ENCODE assay signal across 13 cellular contexts in the genomic region with DNA sequence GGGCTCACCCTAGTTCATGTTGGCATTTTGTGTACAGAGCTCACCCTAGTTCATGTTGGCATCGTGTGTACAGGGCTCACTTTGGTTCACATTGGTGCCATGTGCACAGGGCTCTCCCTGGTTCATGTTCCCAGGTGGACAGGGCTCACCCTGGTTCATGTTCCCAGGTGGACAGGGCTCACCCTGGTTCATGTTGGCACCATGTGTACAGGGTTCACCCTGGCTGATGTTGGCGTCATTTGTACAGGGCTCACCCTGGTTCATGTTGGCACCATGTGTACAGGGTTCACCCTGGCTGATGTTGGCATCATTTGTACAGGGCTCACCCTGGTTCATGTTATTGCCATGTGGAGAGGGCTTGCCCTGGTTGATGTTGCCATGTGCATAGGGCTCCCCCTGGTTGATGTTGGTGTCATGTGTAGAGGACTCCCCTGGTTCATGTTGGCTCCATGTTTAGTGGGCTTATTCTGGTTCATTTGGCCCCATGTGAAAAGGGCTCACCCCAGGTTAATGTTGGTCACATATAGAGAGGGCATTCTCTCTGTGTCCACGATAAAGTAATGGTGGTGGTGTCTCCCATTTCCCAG. TPM values are rescaled to one million over a fixed set of nuclear protein-coding genes. Genes with fewer than 3 reads are reported as not detected.
DNase-seq lines count a peak whose midpoint lies in the region; ATAC-seq and TF ChIP-seq lines count a peak whose summit lies in the region.
"Had no signal": no experiment of that assay in that cellular context is flagged by ENCODE, and none has a peak within 500 bp of the region (broad histone marks: within the 10 kb centered on the region; RNA-seq: fewer than 3 reads in every experiment).

No MANE protein-coding gene starts in this region.

- WGBS in SK-N-SH (ENCODE audit: low lambda C conversion rate): 11% methylated on average over 2 of the region's 3 CpGs

- H3K27ac ChIP-seq in SK-N-SH (ENCODE audit: low read depth in 2 of 2, low read length in 1 of 2) (no peak overlapping the region), OCI-LY1 (ENCODE audit: low read depth, low read length, poor library complexity, severe bottlenecking) (no peak overlapping the region), osteoblast (ENCODE audit: low read depth, low read length) (no peak overlapping the region)
- H3K27ac ChIP-seq: RWPE1 had no signal

- H3K27me3 ChIP-seq in SK-N-SH (ENCODE audit: insufficient read depth) (peaks cover 9% of the 10 kb centered on the region; the same call in 1 of the 2 replicates), OCI-LY1 (ENCODE audit: insufficient read depth, low read length) (peaks cover 3% of the 10 kb centered on the region; the same call in 1 of the 2 replicates), osteoblast (ENCODE audit: insufficient read depth, low read length) (no peaks in the 10 kb centered on the region)

- H3K4me3 ChIP-seq in SK-N-SH (ENCODE audit: low read depth in 2 of 2, low read length in 1 of 2): no peak overlapping the region
- H3K4me3 ChIP-seq in OCI-LY1 (ENCODE audit: low read depth, low read length, poor library complexity, severe bottlenecking): no peak overlapping the region
- H3K4me3 ChIP-seq in osteoblast (ENCODE audit: insufficient read depth, low read length): no peak overlapping the region

- H3K4me1 ChIP-seq in SK-N-SH (ENCODE audit: control insufficient read depth in 1 of 2, insufficient read depth in 2 of 2, low read depth in 1 of 2, low read length in 1 of 2) (peaks cover 0 to 26% of the 10 kb centered on the region in 2 experiments; a peak in 1 of 4 replicates), OCI-LY1 (ENCODE audit: insufficient read depth, low read length, severe bottlenecking) (no peaks in the 10 kb centered on the region), osteoblast (ENCODE audit: insufficient read depth, low read length) (no peaks in the 10 kb centered on the region)

- peak; percentile 63 for TF ChIP-seq RAD21 in SK-N-SH (IDR thresholded peaks at IDR 0.05; ENCODE audit: low read length)

- H3K79me2 ChIP-seq in SK-N-SH (ENCODE audit: insufficient read depth) (no peaks in the 10 kb centered on the region), OCI-LY1 (ENCODE audit: insufficient read depth, low read length) (no peaks in the 10 kb centered on the region), osteoblast (ENCODE audit: insufficient read depth, low read length) (no peaks in the 10 kb centered on the region)

- H3K4me2 ChIP-seq in SK-N-SH (no peak overlapping the region), OCI-LY1 (ENCODE audit: low read length) (no peak overlapping the region), osteoblast (ENCODE audit: insufficient read depth, low read length) (no peak overlapping the region)

- H3F3A ChIP-seq in SK-N-SH (replicated peaks; ENCODE audit: insufficient read depth) (no peaks in the 10 kb centered on the region), OCI-LY1 (ENCODE audit: insufficient read depth, low read length) (no peaks in the 10 kb centered on the region)

- H4K20me1 ChIP-seq in SK-N-SH (ENCODE audit: insufficient read depth) (no peaks in the 10 kb centered on the region), OCI-LY1 (ENCODE audit: insufficient read depth, low read length) (no peaks in the 10 kb centered on the region), osteoblast (ENCODE audit: insufficient read depth, low read length) (no peaks in the 10 kb centered on the region)

- CTCF ChIA-PET in SK-N-SH (lab: Yijun Ruan, JAX): interaction anchor here (1.0 to 7.2 kb wide), 14 partner anchors 10 to 264 kb away, joined by 3 to 105 read pairs (median 4); partner anchors contain the start of genes C3orf20 and CCDC174

- intact Hi-C loops in sciatic nerve (cut with DNase I): no loop called here

- TF ChIP-seq CTCF in SK-N-SH (IDR thresholded peaks at IDR 0.05) (no peak), OCI-LY1 (IDR thresholded peaks at IDR 0.05; ENCODE audit: low read length) (peak; percentile 25; the same call in 1 of the 2 replicates), osteoblast (IDR thresholded peaks at IDR 0.05; ENCODE audit: extremely low read depth, low read depth, low read length) (no peak)

- H3K9me3 ChIP-seq in SK-N-SH (no peaks in the 10 kb centered on the region), OCI-LY1 (ENCODE audit: low read length) (no peaks in the 10 kb centered on the region), osteoblast (ENCODE audit: low read depth, low read length) (no peaks in the 10 kb centered on the region)

- H3K9me2 ChIP-seq in SK-N-SH (no peaks in the 10 kb centered on the region), OCI-LY1 (ENCODE audit: low read depth, low read length) (no peaks in the 10 kb centered on the region)

- POLR2A ChIA-PET in SK-N-SH (lab: Yijun Ruan, JAX): no interaction called here

- TF ChIP-seq EP300 in SK-N-SH (IDR thresholded peaks at IDR 0.05; ENCODE audit: borderline replicate concordance in 1 of 2, low read depth in 1 of 2, low read length in 1 of 2): no peak

- ATAC-seq in SK-N-SH treated with all-trans-retinoic acid at 6 μM for 48 hours (no peak), sciatic nerve (peak; percentile 45)

- H3K36me3 ChIP-seq in SK-N-SH (replicated peaks in 1 of 2; ENCODE audit: control insufficient read depth in 1 of 2, insufficient read depth in 2 of 2, low read length in 1 of 2) (no peaks in the 10 kb centered on the region), OCI-LY1 (ENCODE audit: insufficient read depth, low read length) (no peaks in the 10 kb centered on the region), osteoblast (ENCODE audit: insufficient read depth, low read length) (no peaks in the 10 kb centered on the region)

- H2AFZ ChIP-seq in SK-N-SH (ENCODE audit: low read depth) (no peak overlapping the region), OCI-LY1 (ENCODE audit: low read length) (no peak overlapping the region), osteoblast (ENCODE audit: low read length) (no peak overlapping the region)

- H3K9ac ChIP-seq in SK-N-SH: no peak overlapping the region
- H3K9ac ChIP-seq in OCI-LY1 (ENCODE audit: low read length): no peak overlapping the region

- DNase-seq in SK-N-SH: no peak
- DNase-seq in effector CD8-positive, alpha-beta T cell (lab: John Stamatoyannopoulos, UW): peak; percentile 7
- no peak for DNase-seq in sciatic nerve (ENCODE audit: low spot score)
- DNase-seq in Ammon's horn (ENCODE audit: low spot score): no peak
- no peak for DNase-seq in NCI-H510A (lab: John Stamatoyannopoulos, UW)
- no peak for DNase-seq in osteoblast (ENCODE audit: insufficient read length, low spot score, missing footprints)
- DNase-seq: activated CD4-positive, CD25-positive, alpha-beta regulatory T cell treated with anti-CD3 and anti-CD28 coated beads, Interleukin-2, amount 50 U/mL, for 72 hours; foreskin melanocyte; MM.1S; stimulated activated CD4-positive, alpha-beta T cell treated with anti-CD3 and anti-CD28 coated beads, Interleukin-4, amount 100 ng/mL, for 1 hour had no signal

TF ChIP-seq in SK-N-SH, 30 proteins besides CTCF, POLR2A, EP300 and RAD21:
- peak; percentile 39; the same call in 1 of the 2 replicates for TF ChIP-seq SMC3 (IDR thresholded peaks at IDR 0.05; ENCODE audit: low read depth, low read length)
- TF ChIP-seq, protein P1, sequence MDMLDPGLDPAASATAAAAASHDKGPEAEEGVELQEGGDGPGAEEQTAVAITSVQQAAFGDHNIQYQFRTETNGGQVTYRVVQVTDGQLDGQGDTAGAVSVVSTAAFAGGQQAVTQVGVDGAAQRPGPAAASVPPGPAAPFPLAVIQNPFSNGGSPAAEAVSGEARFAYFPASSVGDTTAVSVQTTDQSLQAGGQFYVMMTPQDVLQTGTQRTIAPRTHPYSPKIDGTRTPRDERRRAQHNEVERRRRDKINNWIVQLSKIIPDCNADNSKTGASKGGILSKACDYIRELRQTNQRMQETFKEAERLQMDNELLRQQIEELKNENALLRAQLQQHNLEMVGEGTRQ (IDR thresholded peaks at IDR 0.05; ENCODE audit: borderline replicate concordance, low read depth, low read length): no peak

TF ChIP-seq in SK-N-SH treated with all-trans-retinoic acid at 6 μM for 48 hours, 23 proteins besides CTCF, POLR2A, EP300 and RAD21 (continues in another document):
- TF ChIP-seq TCF4 (CRISPR knock-in tag; IDR thresholded peaks at IDR 0.05; ENCODE audit: borderline replicate concordance): no peak
- no peak for TF ChIP-seq RARB (CRISPR knock-in tag; IDR thresholded peaks at IDR 0.05)
- no peak for TF ChIP-seq ISL1 (CRISPR knock-in tag; IDR thresholded peaks at IDR 0.05)
- no peak for TF ChIP-seq ESRRG (CRISPR knock-in tag; IDR thresholded peaks at IDR 0.05)
- no peak for TF ChIP-seq ZNF70 (CRISPR knock-in tag; IDR thresholded peaks at IDR 0.05)
- no peak for TF ChIP-seq ARNTL (CRISPR knock-in tag; IDR thresholded peaks at IDR 0.05; ENCODE audit: borderline replicate concordance, low read depth)
- TF ChIP-seq, protein P2, sequence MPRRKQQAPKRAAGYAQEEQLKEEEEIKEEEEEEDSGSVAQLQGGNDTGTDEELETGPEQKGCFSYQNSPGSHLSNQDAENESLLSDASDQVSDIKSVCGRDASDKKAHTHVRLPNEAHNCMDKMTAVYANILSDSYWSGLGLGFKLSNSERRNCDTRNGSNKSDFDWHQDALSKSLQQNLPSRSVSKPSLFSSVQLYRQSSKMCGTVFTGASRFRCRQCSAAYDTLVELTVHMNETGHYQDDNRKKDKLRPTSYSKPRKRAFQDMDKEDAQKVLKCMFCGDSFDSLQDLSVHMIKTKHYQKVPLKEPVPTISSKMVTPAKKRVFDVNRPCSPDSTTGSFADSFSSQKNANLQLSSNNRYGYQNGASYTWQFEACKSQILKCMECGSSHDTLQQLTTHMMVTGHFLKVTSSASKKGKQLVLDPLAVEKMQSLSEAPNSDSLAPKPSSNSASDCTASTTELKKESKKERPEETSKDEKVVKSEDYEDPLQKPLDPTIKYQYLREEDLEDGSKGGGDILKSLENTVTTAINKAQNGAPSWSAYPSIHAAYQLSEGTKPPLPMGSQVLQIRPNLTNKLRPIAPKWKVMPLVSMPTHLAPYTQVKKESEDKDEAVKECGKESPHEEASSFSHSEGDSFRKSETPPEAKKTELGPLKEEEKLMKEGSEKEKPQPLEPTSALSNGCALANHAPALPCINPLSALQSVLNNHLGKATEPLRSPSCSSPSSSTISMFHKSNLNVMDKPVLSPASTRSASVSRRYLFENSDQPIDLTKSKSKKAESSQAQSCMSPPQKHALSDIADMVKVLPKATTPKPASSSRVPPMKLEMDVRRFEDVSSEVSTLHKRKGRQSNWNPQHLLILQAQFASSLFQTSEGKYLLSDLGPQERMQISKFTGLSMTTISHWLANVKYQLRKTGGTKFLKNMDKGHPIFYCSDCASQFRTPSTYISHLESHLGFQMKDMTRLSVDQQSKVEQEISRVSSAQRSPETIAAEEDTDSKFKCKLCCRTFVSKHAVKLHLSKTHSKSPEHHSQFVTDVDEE (CRISPR knock-in tag; IDR thresholded peaks at IDR 0.05): no peak

RNA-seq across cellular contexts. Expression of gene NR2C2, which starts 31.7 kb away (rescaled TPM):
- 13.1 TPM in 2 replicates for polyA plus RNA-seq in SK-N-SH (2012; rRNA removed)
- 8.2 and 10.3 TPM in 2 replicates for polyA plus RNA-seq in SK-N-SH (2012; cell fraction: cytosol; rRNA removed)
- polyA plus RNA-seq in SK-N-SH (2012; cell fraction: nucleus; rRNA removed): 46.0 and 76.5 TPM in 2 replicates
- total RNA-seq in sciatic nerve: 56.6 TPM
- total RNA-seq in osteoblast: 34.0 and 36.8 TPM in 2 replicates
